8 cellular contexts compared by ENCODE assay signal in the genomic region with DNA sequence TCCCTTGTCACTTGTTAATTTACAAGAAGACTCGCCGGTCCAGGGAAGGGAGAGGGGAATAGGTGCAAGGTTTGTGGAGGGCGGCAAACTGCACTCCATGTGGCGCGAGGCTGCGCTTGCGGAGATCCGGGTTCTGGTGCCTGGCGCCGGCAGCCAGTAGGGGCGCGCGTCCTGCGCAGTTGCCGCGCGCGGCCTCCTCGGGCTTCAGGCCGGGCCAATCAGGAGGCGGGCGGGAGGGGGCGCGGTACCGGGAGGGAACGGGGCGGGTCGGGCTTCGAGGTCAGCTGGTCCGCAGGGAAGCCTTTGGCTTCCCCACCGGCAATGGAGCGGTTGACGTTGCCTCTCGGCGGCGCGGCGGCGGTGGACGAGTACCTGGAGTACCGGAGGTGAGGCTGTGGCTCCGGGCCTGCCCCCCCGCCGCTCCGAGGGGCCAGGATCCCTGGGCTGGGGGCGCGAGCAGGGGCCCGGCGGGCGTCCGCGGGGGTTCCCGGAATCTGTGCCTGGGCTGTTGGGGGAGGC.
DNase-seq lines count a peak whose midpoint lies in the region; ATAC-seq lines count a peak whose summit lies in the region.

A gene with protein sequence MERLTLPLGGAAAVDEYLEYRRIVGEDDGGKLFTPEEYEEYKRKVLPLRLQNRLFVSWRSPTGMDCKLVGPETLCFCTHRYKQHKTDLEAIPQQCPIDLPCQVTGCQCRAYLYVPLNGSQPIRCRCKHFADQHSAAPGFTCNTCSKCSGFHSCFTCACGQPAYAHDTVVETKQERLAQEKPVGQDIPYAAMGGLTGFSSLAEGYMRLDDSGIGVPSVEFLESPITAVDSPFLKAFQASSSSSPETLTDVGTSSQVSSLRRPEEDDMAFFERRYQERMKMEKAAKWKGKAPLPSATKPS (plus strand): TSS at position 302 of the 519 bp plus-strand sequence. CDS start 20 bp downstream, at position 322.

- peak within 1 kb of the TSS; percentile 38 for H3K9ac ChIP-seq in endocrine pancreas (ENCODE audit: control insufficient read depth, insufficient read depth, low read length)

- H3K9me3 ChIP-seq in endocrine pancreas (ENCODE audit: control insufficient read depth, low read length), result no peaks in the 10 kb centered on the region

- no peaks in the 10 kb centered on the region for H3K4me1 ChIP-seq in endocrine pancreas (ENCODE audit: control insufficient read depth, insufficient read depth, low read length)

- ATAC-seq in GM18873 (IDR thresholded peaks at IDR 0.05; ENCODE audit: low FRiP score, unreplicated experiment), result peak; percentile 72
- ATAC-seq in HG03135 (IDR thresholded peaks at IDR 0.05; ENCODE audit: unreplicated experiment), result peak; percentile 97

- H3K4me3 ChIP-seq in endocrine pancreas (ENCODE audit: control insufficient read depth, insufficient read depth, low read length), result peak within 1 kb of the TSS; percentile 92

- DNase-seq in AG08395 (ENCODE audit: low spot score), result peak; percentile 76
- peak; percentile 95 for DNase-seq in NCI-H226
- peak; percentile 91 for DNase-seq in activated CD8-positive, alpha-beta memory T cell treated with anti-CD3 and anti-CD28 coated beads for 24 hours
- DNase-seq in midbrain (lab: John Stamatoyannopoulos, UW), result peak; percentile 95
- peak; percentile 59 for DNase-seq in stimulated activated CD8-positive, alpha-beta memory T cell treated with anti-CD3 and anti-CD28 coated beads, Interleukin-15, amount 100 ng/mL, for 4 hours (ENCODE audit: low read depth in 2 of 2)

- H3K36me3 ChIP-seq in endocrine pancreas (ENCODE audit: control insufficient read depth, insufficient read depth, low read length), result no peaks in the 10 kb centered on the region

- H3K27me3 ChIP-seq in endocrine pancreas (ENCODE audit: control insufficient read depth, insufficient read depth, low read length), result no peaks in the 10 kb centered on the region

Comparison
In these comparisons a context has a peak if more than half of its experiments do, and no peak if none do; other contexts are left out.
1. Peak in every context shown above with its lines: DNase-seq, ATAC-seq and H3K4me3 ChIP-seq.